Comparison of ENCODE assay signal across 8 cellular contexts in the genomic region with DNA sequence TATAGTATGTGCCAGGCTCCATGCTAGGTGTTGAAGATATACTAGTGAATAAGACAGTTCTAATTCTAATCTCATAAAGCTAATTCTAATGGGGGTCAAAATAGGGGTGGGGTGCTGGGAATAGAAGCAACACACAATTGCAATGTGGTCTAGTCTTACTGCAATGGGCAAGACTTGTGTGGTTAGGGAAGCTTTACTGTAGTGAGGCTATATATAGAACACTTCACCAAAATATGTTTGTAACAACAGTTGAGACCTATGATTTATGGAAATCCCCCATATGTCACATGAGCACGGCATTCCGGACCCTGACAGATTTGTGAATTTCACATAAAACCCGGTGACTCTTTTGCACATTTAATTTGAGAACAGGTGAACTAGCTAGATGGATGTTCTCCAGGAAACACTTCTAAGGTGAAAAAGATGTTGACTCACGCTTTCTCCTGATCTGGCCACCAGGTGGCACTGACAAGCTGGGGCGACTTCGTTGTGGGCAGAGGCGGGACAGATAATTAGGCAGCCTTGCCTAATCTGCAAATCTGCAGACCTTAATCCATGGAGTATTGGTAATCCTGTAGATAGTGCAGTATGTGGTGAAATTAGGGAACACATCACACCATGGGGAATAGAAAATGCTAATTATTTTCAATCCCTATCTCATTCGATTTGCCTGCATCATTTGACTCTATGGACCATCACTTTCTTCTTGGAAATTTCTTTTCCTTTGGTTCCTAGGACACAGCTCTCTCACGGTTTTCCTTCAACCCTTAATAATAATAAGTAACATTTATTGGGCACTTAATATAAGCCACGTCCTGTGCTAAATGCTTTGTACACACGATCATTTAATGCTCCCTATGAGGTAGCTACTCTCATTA. TPM values are rescaled to one million over a fixed set of nuclear protein-coding genes. Genes with fewer than 3 reads are reported as not detected.
DNase-seq lines count a peak whose midpoint lies in the region; ATAC-seq lines count a peak whose summit lies in the region.

No MANE protein-coding gene starts in this region.

- no CpG with 5 or more reads among the region's 11 CpGs for WGBS in mesendoderm (ENCODE audit: extremely low coverage, insufficient coverage, low lambda C conversion rate)

- H2BK5ac ChIP-seq in mesendoderm (ENCODE audit: low read length), result no peak overlapping the region

- no peak overlapping the region for H4K5ac ChIP-seq in mesendoderm (ENCODE audit: low read length)

- H3K4me1 ChIP-seq in mesendoderm (ENCODE audit: control insufficient read depth, low read depth, low read length), result no peaks in the 10 kb centered on the region

- no peak overlapping the region for H2AK5ac ChIP-seq in mesendoderm (ENCODE audit: low read length)

- no peak overlapping the region for H3K23ac ChIP-seq in mesendoderm (ENCODE audit: low read length)

- DNase-seq in DMS53 treated with DMSO at 0.1 percent for 48 hours (lab: John Stamatoyannopoulos, UW; ENCODE audit: unreplicated experiment), result peak; percentile 67
- peak; percentile 76 to 88 for DNase-seq in NCI-H526 (lab: John Stamatoyannopoulos, UW)
- DNase-seq in activated CD4-positive, alpha-beta T cell treated with anti-CD3 and anti-CD28 coated beads, Interleukin-2, amount 50 U/mL, for 24 hours (ENCODE audit: low read depth in 1 of 2, low spot score in 1 of 2), result peak; percentile 55 to 62
- peak; percentile 75 for DNase-seq in ecto neural progenitor cell (ENCODE audit: low spot score)
- peak; percentile 79 for DNase-seq in mesendoderm
- DNase-seq in stimulated activated CD8-positive, alpha-beta memory T cell treated with anti-CD3 and anti-CD28 coated beads, Interleukin-4, amount 100 ng/mL, for 24 hours (ENCODE audit: low read depth), result peak; percentile 58

- H2BK120ac ChIP-seq in mesendoderm (ENCODE audit: low read depth, low read length), result no peak overlapping the region

- no peak overlapping the region for H3K56ac ChIP-seq in mesendoderm (ENCODE audit: low read length)

- no peak overlapping the region for H3K4ac ChIP-seq in mesendoderm (ENCODE audit: low read depth, low read length)

- H3K36me3 ChIP-seq in mesendoderm (ENCODE audit: control insufficient read depth, insufficient read depth, low read length), result no peaks in the 10 kb centered on the region

- no peak overlapping the region for H3K27ac ChIP-seq in mesendoderm (ENCODE audit: low read depth, low read length)

- no peak overlapping the region for H2BK15ac ChIP-seq in mesendoderm (replicated peaks; ENCODE audit: low read depth)

- H4K8ac ChIP-seq in mesendoderm (ENCODE audit: low read depth, low read length), result no peak overlapping the region

- H3K18ac ChIP-seq in mesendoderm (ENCODE audit: low read length), result no peak overlapping the region

- H3K9ac ChIP-seq in mesendoderm (ENCODE audit: low read length), result no peak overlapping the region

- no peaks in the 10 kb centered on the region for H3K79me2 ChIP-seq in mesendoderm (ENCODE audit: control insufficient read depth, insufficient read depth, low read length)

- H3K27me3 ChIP-seq in mesendoderm (ENCODE audit: insufficient read depth, low read length, poor library complexity), result no peaks in the 10 kb centered on the region

- H3K4me3 ChIP-seq in mesendoderm (ENCODE audit: low read length), result no peak overlapping the region

- ATAC-seq in HG02798 (IDR thresholded peaks at IDR 0.05; ENCODE audit: poor library complexity, unreplicated experiment), result peak; percentile 60
- no peak for ATAC-seq in HG03460 (IDR thresholded peaks at IDR 0.05; ENCODE audit: unreplicated experiment)

- no peak overlapping the region for H3K4me2 ChIP-seq in mesendoderm (ENCODE audit: low read length)

- H3K79me1 ChIP-seq in mesendoderm (ENCODE audit: low read length), result no peaks in the 10 kb centered on the region

RNA-seq across cellular contexts. Expression of a gene that starts 37.7 kb away (rescaled TPM):
- polyA plus RNA-seq in mesendoderm (2013, experiment 1 of 2), result 7.9 TPM
- polyA plus RNA-seq in mesendoderm (2013, experiment 2 of 2), result 7.8 TPM
